Comparison of ENCODE assay signal across 29 cellular contexts in genomic region chr4:7416745-7417432, GRCh38. TPM values are rescaled to one million over a fixed set of nuclear protein-coding genes. Genes with fewer than 3 reads are reported as not detected.
DNase-seq lines count a peak whose midpoint lies in the region; ATAC-seq, FAIRE-seq and TF ChIP-seq lines count a peak whose summit lies in the region.
"Had no signal": no experiment of that assay in that cellular context is flagged by ENCODE, and none has a peak within 500 bp of the region (broad histone marks: within the 10 kb centered on the region; RNA-seq: fewer than 3 reads in every experiment).

No MANE protein-coding gene starts in this region.

- FAIRE-seq in HepG2 (lab: Jason Lieb, UNC), result no peak

- ATAC-seq in HepG2, result no peak
- no peak for ATAC-seq in right lobe of liver
- no peak for ATAC-seq in HG02938 (IDR thresholded peaks at IDR 0.05; ENCODE audit: unreplicated experiment)
- ATAC-seq: activated CD4-positive, alpha-beta T cell treated with anti-CD3 and anti-CD28 coated beads for 36 hours; HCT116; stimulated activated memory B cell treated with anti-CD40 and anti-IgM and Interleukin-4, amounts not matched to agents 10 μg/mL and 1 μg/mL and 100 μg/mL, for 72 hours had no signal

- no peak for DNase-seq in HepG2 (ENCODE audit: low spot score)
- DNase-seq in right lobe of liver, result no peak
- peak; percentile 38 for DNase-seq in coronary artery (ENCODE audit: low spot score)
- peak; percentile 31 for DNase-seq in osteoblast (ENCODE audit: insufficient read length, low spot score, missing footprints)
- DNase-seq in NCI-H748 treated with DMSO at 0.1 percent for 48 hours (lab: John Stamatoyannopoulos, UW), result no peak
- DNase-seq in Karpas-422, result no peak
- DNase-seq: activated gamma-delta T cell treated with Interleukin-2 at 50 U/mL for 16 hours; amniotic stem cell; CD4-positive, alpha-beta memory T cell; cortex of kidney; GDM1; mesendoderm; MV-4-11; naive B cell; NCI-H1694; NCI-H526 treated with DMSO at 0.1 percent for 48 hours; RPMI8226; stimulated activated CD4-positive, alpha-beta T cell treated with anti-CD3 and anti-CD28 coated beads, Interleukin-1b, Interleukin-23, amount 100 ng/mL, for 48 hours; SW 1271 had no signal

- CTCF ChIA-PET in HepG2 (lab: Yijun Ruan, JAX; ENCODE audit: low intra/inter-chr PET ratio, low total read pairs), result no interaction called here

- in situ Hi-C loops in HepG2 (cut with HindIII; ENCODE audit: extremely low pct_ligation_motif_present, low pct_unique_long_range_greater_than_20kb), result no loop called here

- H4K20me1 ChIP-seq in HepG2 (ENCODE audit: insufficient read depth, low read length), result no peaks in the 10 kb centered on the region
- no peaks in the 10 kb centered on the region for H4K20me1 ChIP-seq in osteoblast (ENCODE audit: insufficient read depth, low read length)
- H4K20me1 ChIP-seq in Karpas-422 (ENCODE audit: insufficient read depth, low read depth, low read length), result no peaks in the 10 kb centered on the region

- no peak for TF ChIP-seq CTCF in HepG2 (CRISPR knock-in tag; IDR thresholded peaks at IDR 0.05)
- no peak for TF ChIP-seq CTCF in right lobe of liver (IDR thresholded peaks at IDR 0.05)
- no peak for TF ChIP-seq CTCF in coronary artery (IDR thresholded peaks at IDR 0.05)
- TF ChIP-seq CTCF in osteoblast (IDR thresholded peaks at IDR 0.05; ENCODE audit: extremely low read depth, low read depth, low read length), result no peak

- H3K4me2 ChIP-seq in HepG2 (ENCODE audit: low read depth, low read length), result no peak overlapping the region
- no peak overlapping the region for H3K4me2 ChIP-seq in osteoblast (ENCODE audit: insufficient read depth, low read length)
- no peak overlapping the region for H3K4me2 ChIP-seq in Karpas-422 (ENCODE audit: low read depth, low read length, poor library complexity, severe bottlenecking)

- intact Hi-C loops in HepG2 (cut with micrococcal nuclease; ENCODE audit: unreplicated experiment) (no loop called here), right lobe of liver (cut with DNase I) (no loop called here)

- no peaks in the 10 kb centered on the region for H3K36me3 ChIP-seq in HepG2 (replicated peaks in 1 of 2; ENCODE audit: control insufficient read depth in 1 of 2, insufficient read depth in 2 of 2, low read length in 2 of 2)
- no peaks in the 10 kb centered on the region for H3K36me3 ChIP-seq in right lobe of liver
- no peaks in the 10 kb centered on the region for H3K36me3 ChIP-seq in osteoblast (ENCODE audit: insufficient read depth, low read length)
- H3K36me3 ChIP-seq in Karpas-422 (ENCODE audit: insufficient read depth, low read length), result no peaks in the 10 kb centered on the region
- H3K36me3 ChIP-seq: breast epithelium had no signal

- no peak for TF ChIP-seq POLR2A in HepG2 (IDR thresholded peaks at IDR 0.05; ENCODE audit: insufficient read depth in 1 of 2, low read depth in 2 of 2, low read length in 2 of 2)
- TF ChIP-seq POLR2A in right lobe of liver (IDR thresholded peaks at IDR 0.05), result no peak

- WGBS in HepG2 (ENCODE audit: low lambda C conversion rate), result 59% methylated on average over 12 of the region's 14 CpGs
- 72% methylated on average over 9 of the region's 14 CpGs for WGBS in right lobe of liver (ENCODE audit: insufficient coverage, low coverage, low lambda C conversion rate, missing lambda C conversion rate)

- TF ChIP-seq EP300 in HepG2 (IDR thresholded peaks at IDR 0.05; ENCODE audit: low read depth in 2 of 2, low read length in 2 of 2), result no peak
- TF ChIP-seq EP300 in HepG2 (CRISPR knock-in tag; IDR thresholded peaks at IDR 0.05; ENCODE audit: borderline replicate concordance), result no peak

- POLR2A ChIA-PET in HepG2 (lab: Yijun Ruan, JAX), result no interaction called here

- H3K79me2 ChIP-seq in HepG2 (ENCODE audit: insufficient read depth, low read length) (no peaks in the 10 kb centered on the region), osteoblast (ENCODE audit: insufficient read depth, low read length) (no peaks in the 10 kb centered on the region), Karpas-422 (ENCODE audit: low read length) (no peaks in the 10 kb centered on the region)
- H3K79me2 ChIP-seq: parathyroid adenoma had no signal

- H3K4me1 ChIP-seq in HepG2 (ENCODE audit: insufficient read depth, low read length), result no peaks in the 10 kb centered on the region
- H3K4me1 ChIP-seq in right lobe of liver, result no peaks in the 10 kb centered on the region
- H3K4me1 ChIP-seq in osteoblast (ENCODE audit: insufficient read depth, low read length), result no peaks in the 10 kb centered on the region
- no peaks in the 10 kb centered on the region for H3K4me1 ChIP-seq in Karpas-422 (ENCODE audit: low read length)
- H3K4me1 ChIP-seq: breast epithelium, parathyroid adenoma had no signal

- BruUV-seq in HepG2 (replicated peaks; lab: Mats Ljungman, UMichigan), result no TSS peak

- H3K27me3 ChIP-seq in HepG2 (ENCODE audit: control insufficient read depth in 1 of 2, insufficient read depth in 2 of 2, low read length in 2 of 2), result no peaks in the 10 kb centered on the region; a peak in 1 of 5 replicates
- H3K27me3 ChIP-seq in right lobe of liver, result no peaks in the 10 kb centered on the region
- H3K27me3 ChIP-seq in osteoblast (ENCODE audit: insufficient read depth, low read length), result peaks cover 9% of the 10 kb centered on the region
- H3K27me3 ChIP-seq in Karpas-422 (ENCODE audit: low read length), result no peaks in the 10 kb centered on the region

- H3K4me3 ChIP-seq in HepG2 (replicated peaks in 1 of 3; ENCODE audit: insufficient read depth in 1 of 3, low read depth in 2 of 3, low read length in 3 of 3) (no peak overlapping the region), right lobe of liver (no peak overlapping the region), coronary artery (no peak overlapping the region), osteoblast (ENCODE audit: insufficient read depth, low read length) (no peak overlapping the region), Karpas-422 (ENCODE audit: low read length) (no peak overlapping the region)
- H3K4me3 ChIP-seq: breast epithelium had no signal

- TF ChIP-seq RAD21 in HepG2 (CRISPR knock-in tag; IDR thresholded peaks at IDR 0.05), result no peak

- H3K9me2 ChIP-seq in Karpas-422 (replicated peaks; ENCODE audit: insufficient read depth, low read length), result no peaks in the 10 kb centered on the region

- no peak overlapping the region for H2AFZ ChIP-seq in HepG2 (ENCODE audit: low read length)
- H2AFZ ChIP-seq in osteoblast (ENCODE audit: low read length), result no peak overlapping the region
- no peak overlapping the region for H2AFZ ChIP-seq in Karpas-422 (ENCODE audit: low read length)
- H2AFZ ChIP-seq: parathyroid adenoma had no signal

- no peak overlapping the region for H3K27ac ChIP-seq in HepG2 (ENCODE audit: extremely low read length, insufficient read depth, low read length)
- no peak overlapping the region for H3K27ac ChIP-seq in right lobe of liver
- H3K27ac ChIP-seq in coronary artery, result no peak overlapping the region
- no peak overlapping the region for H3K27ac ChIP-seq in osteoblast (ENCODE audit: low read depth, low read length)
- no peak overlapping the region for H3K27ac ChIP-seq in Karpas-422 (ENCODE audit: low read length)
- H3K27ac ChIP-seq: breast epithelium, parathyroid adenoma had no signal

- no peak overlapping the region for H3K9ac ChIP-seq in HepG2 (ENCODE audit: insufficient read depth, low read depth, low read length)
- no peak overlapping the region for H3K9ac ChIP-seq in Karpas-422 (ENCODE audit: low read length)
- H3K9ac ChIP-seq: parathyroid adenoma had no signal

- H3K9me3 ChIP-seq in HepG2 (ENCODE audit: low read length) (no peaks in the 10 kb centered on the region), right lobe of liver (no peaks in the 10 kb centered on the region), osteoblast (ENCODE audit: low read depth, low read length) (peaks cover 4% of the 10 kb centered on the region), Karpas-422 (ENCODE audit: low read length) (no peaks in the 10 kb centered on the region)

TF ChIP-seq in HepG2, 621 proteins besides CTCF, POLR2A, EP300 and RAD21 (continues in another document):
- no peak for TF ChIP-seq MATR3 (CRISPR knock-in tag; IDR thresholded peaks at IDR 0.05)

RNA-seq across cellular contexts. Expression of gene PSAPL1, which starts 17.8 kb away (rescaled TPM):
- total RNA-seq in HepG2 (2016; rRNA removed; fragmentation: Illumina TruSeq; extraction: Trizol) (0.02 TPM in 1 of 2 replicates, not detected in the other), right lobe of liver (not detected), osteoblast (not detected in 2 replicates)
- total RNA-seq in HepG2 (2016; cell fraction: cytosol; rRNA removed; fragmentation: Illumina TruSeq; extraction: Trizol; ENCODE audit: low read depth), result not detected in 2 replicates
- total RNA-seq in HepG2 (2016; cell fraction: insoluble cytoplasmic fraction; rRNA removed; fragmentation: Illumina TruSeq; extraction: Trizol), result not detected in 2 replicates
- total RNA-seq in HepG2 (2016; cell fraction: membrane; rRNA removed; fragmentation: Illumina TruSeq; extraction: Trizol), result not detected in 2 replicates
- not detected in 2 replicates for total RNA-seq in HepG2 (2016; cell fraction: nucleus; rRNA removed; fragmentation: Illumina TruSeq; extraction: Trizol)
- 0.16 and 0.20 TPM in 2 replicates for polyA plus RNA-seq in HepG2 (2011; rRNA removed)
- polyA plus RNA-seq in HepG2 (2011; cell fraction: cytosol; rRNA removed), result 0.09 and 0.17 TPM in 2 replicates
- 0.08 and 0.12 TPM in 2 replicates for polyA plus RNA-seq in HepG2 (2011; cell fraction: nucleus; rRNA removed)
- 0.03 and 0.04 TPM in 2 replicates for polyA plus RNA-seq in HepG2 (2012)
- polyA plus RNA-seq in HepG2 (2016; cell fraction: cytosol; fragmentation: Illumina TruSeq; extraction: Trizol; ENCODE audit: low read depth), result not detected in 2 replicates
- polyA plus RNA-seq in HepG2 (2016; cell fraction: insoluble cytoplasmic fraction; fragmentation: Illumina TruSeq; extraction: Trizol; ENCODE audit: low read depth), result not detected in 2 replicates
- polyA plus RNA-seq in HepG2 (2016; cell fraction: membrane; fragmentation: Illumina TruSeq; extraction: Trizol; ENCODE audit: low read depth), result not detected in 2 replicates
- polyA plus RNA-seq in HepG2 (2016; cell fraction: nucleus; fragmentation: Illumina TruSeq; extraction: Trizol; ENCODE audit: insufficient read depth, low read depth), result not detected in 2 replicates
- polyA minus RNA-seq in HepG2 (2011; rRNA and poly(A)+ RNA removed; ENCODE audit: low replicate concordance), result 0.14 TPM in 1 of 2 replicates, not detected in the other
- 0.26 TPM in 1 of 2 replicates, not detected in the other for polyA minus RNA-seq in HepG2 (2011; cell fraction: cytosol; rRNA and poly(A)+ RNA removed)
- not detected in 2 replicates for polyA minus RNA-seq in HepG2 (2011; cell fraction: nucleus; rRNA and poly(A)+ RNA removed)
- total RNA-seq in Karpas-422 (2014; rRNA removed; shearing (Covaris generic); ENCODE audit: low replicate concordance), result not detected in 2 replicates
- total RNA-seq: activated CD4-positive, alpha-beta T cell treated with anti-CD3 and anti-CD28 coated beads for 36 hours; CD4-positive, alpha-beta memory T cell; glomerular endothelial cell; HT-29; kidney epithelial cell; skeletal muscle tissue had no signal
- polyA plus RNA-seq: CD4-positive, alpha-beta memory T cell had no signal

Comparison
In these comparisons a context has a peak if more than half of its experiments do, and no peak if none do; other contexts are left out.
1. DNase-seq: peak in coronary artery (single experiment) and osteoblast (single experiment); none in HepG2 (single experiment), right lobe of liver (0 of 3), NCI-H748 treated with DMSO at 0.1 percent for 48 hours (single experiment) and Karpas-422 (single experiment).